ENCODE assay signal across 1 cellular context in the genomic region with DNA sequence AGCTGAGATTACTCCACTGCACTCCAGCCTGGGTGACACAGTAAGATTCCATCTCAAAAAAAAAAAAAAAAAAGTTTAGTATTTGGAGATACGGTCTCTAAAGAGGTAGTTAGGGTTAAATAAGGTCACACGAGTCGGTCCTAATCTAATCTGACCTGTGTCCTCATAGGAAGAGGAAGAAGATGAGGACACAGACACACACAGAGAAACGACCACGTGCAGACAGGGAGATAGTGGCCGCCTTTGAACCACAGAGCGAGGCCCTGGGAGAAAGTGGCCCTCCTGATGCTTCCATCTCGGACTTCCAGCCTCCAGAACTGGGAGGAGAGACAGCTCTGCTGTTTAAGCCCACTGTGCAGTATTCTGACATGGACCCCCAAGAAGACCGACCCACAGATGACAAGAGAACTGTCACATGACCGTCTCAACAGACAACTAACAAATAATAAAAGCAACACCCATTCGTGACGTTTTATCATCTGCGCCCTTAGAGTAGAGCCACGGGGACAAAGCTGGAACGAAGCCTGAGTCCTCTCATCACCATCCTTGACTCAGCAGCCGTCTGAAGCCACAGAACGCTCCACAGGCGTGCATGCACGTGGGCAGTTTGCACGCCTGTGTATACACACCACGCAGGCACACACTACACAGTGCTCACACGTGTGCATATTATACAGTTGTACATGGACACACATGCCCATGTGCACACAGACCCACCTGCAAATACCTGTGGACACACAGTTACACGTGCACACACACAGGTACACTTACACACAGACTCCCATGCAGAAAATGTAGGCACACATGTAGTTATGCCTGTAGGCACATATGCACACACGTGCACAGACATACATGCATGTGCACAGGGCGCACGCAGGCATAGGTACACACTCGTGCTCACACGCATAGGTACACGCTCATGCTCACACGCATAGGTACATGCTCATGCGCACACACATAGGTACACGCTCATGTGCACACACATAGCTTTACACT.
TF ChIP-seq lines count a peak whose summit lies in the region.

No MANE protein-coding gene starts in this region.

TF ChIP-seq in K562, 482 proteins besides CTCF, POLR2A, EP300 and RAD21 (continues in another document):
- TF ChIP-seq, protein P1, sequence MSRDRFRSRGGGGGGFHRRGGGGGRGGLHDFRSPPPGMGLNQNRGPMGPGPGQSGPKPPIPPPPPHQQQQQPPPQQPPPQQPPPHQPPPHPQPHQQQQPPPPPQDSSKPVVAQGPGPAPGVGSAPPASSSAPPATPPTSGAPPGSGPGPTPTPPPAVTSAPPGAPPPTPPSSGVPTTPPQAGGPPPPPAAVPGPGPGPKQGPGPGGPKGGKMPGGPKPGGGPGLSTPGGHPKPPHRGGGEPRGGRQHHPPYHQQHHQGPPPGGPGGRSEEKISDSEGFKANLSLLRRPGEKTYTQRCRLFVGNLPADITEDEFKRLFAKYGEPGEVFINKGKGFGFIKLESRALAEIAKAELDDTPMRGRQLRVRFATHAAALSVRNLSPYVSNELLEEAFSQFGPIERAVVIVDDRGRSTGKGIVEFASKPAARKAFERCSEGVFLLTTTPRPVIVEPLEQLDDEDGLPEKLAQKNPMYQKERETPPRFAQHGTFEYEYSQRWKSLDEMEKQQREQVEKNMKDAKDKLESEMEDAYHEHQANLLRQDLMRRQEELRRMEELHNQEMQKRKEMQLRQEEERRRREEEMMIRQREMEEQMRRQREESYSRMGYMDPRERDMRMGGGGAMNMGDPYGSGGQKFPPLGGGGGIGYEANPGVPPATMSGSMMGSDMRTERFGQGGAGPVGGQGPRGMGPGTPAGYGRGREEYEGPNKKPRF (IDR thresholded peaks at IDR 0.05; ENCODE audit: low read depth, low read length) = no peak
- TF ChIP-seq ARID1B (IDR thresholded peaks at IDR 0.05) (peak; percentile 69), GABPB1 (CRISPR knock-in tag; IDR thresholded peaks at IDR 0.05) (no peak), ZKSCAN1 (IDR thresholded peaks at IDR 0.05; ENCODE audit: low read depth, low read length) (no peak), ZNF174 (CRISPR knock-in tag; IDR thresholded peaks at IDR 0.05) (no peak), ZNF551 (CRISPR knock-in tag; IDR thresholded peaks at IDR 0.05) (no peak), PHB2 (IDR thresholded peaks at IDR 0.05; ENCODE audit: low read depth) (no peak), RCOR1 (IDR thresholded peaks at IDR 0.05; ENCODE audit: borderline replicate concordance in 1 of 2, low read depth in 2 of 2, low read length in 2 of 2) (peak in 1 of 2 experiments; percentile 67; a peak in 2 of 4 replicates), CBFA2T2 (conservative IDR thresholded peaks at IDR 0.05) (peak; percentile 34; the same call in 1 of the 2 replicates), MEF2A (IDR thresholded peaks at IDR 0.05; ENCODE audit: control insufficient read depth, low read depth, low read length) (no peak), CTBP1 (IDR thresholded peaks at IDR 0.05; ENCODE audit: borderline replicate concordance) (peak; percentile 72), MTA3 (IDR thresholded peaks at IDR 0.05; ENCODE audit: borderline replicate concordance) (peak; percentile 22; the same call in 1 of the 2 replicates), TRIM24 (IDR thresholded peaks at IDR 0.05) (0 out of 4 replicates have a peak, but pooled peaks of 1 of the 2 experiments have one; percentile 36), ATF1 (CRISPR knock-in tag; IDR thresholded peaks at IDR 0.05) (no peak), ATF1 (tag; IDR thresholded peaks at IDR 0.05) (peak; percentile 81), SRSF3 (IDR thresholded peaks at IDR 0.05; ENCODE audit: insufficient read depth, low read length) (no peak), NR2C1 (IDR thresholded peaks at IDR 0.05) (peak; percentile 31; the same call in 1 of the 2 replicates), NR2C1 (tag; IDR thresholded peaks at IDR 0.05) (peak; percentile 66), CREBBP (IDR thresholded peaks at IDR 0.05; ENCODE audit: low read depth, low read length) (no peak), LEF1 (IDR thresholded peaks at IDR 0.05) (peak; percentile 59; the same call in 1 of the 2 replicates), PHTF2 (CRISPR knock-in tag; IDR thresholded peaks at IDR 0.05) (no peak), RBM15 (IDR thresholded peaks at IDR 0.05; ENCODE audit: insufficient read depth, low read length) (no peak), MTA1 (IDR thresholded peaks at IDR 0.05; ENCODE audit: borderline replicate concordance) (peak; percentile 90), NFIC (IDR thresholded peaks at IDR 0.05) (peak; percentile 50), SMARCE1 (IDR thresholded peaks at IDR 0.05) (peak; percentile 61; the same call in 1 of the 2 replicates), SLC30A9 (CRISPR knock-in tag; IDR thresholded peaks at IDR 0.05) (no peak), TAF7 (tag; IDR thresholded peaks at IDR 0.05) (no peak), ETV1 (tag; conservative IDR thresholded peaks at IDR 0.05; ENCODE audit: low read depth) (peak; percentile 43; the same call in 1 of the 2 replicates), RAD51 (IDR thresholded peaks at IDR 0.05; ENCODE audit: borderline replicate concordance, low read depth) (peak; percentile 74), MEF2D (tag; conservative IDR thresholded peaks at IDR 0.05; ENCODE audit: low read depth) (no peak), HNRNPLL (IDR thresholded peaks at IDR 0.05; ENCODE audit: low read depth, low read length, poor library complexity, severe bottlenecking) (no peak), ZNF143 (CRISPR knock-in tag; IDR thresholded peaks at IDR 0.05) (no peak)
- TF ChIP-seq, protein P2, sequence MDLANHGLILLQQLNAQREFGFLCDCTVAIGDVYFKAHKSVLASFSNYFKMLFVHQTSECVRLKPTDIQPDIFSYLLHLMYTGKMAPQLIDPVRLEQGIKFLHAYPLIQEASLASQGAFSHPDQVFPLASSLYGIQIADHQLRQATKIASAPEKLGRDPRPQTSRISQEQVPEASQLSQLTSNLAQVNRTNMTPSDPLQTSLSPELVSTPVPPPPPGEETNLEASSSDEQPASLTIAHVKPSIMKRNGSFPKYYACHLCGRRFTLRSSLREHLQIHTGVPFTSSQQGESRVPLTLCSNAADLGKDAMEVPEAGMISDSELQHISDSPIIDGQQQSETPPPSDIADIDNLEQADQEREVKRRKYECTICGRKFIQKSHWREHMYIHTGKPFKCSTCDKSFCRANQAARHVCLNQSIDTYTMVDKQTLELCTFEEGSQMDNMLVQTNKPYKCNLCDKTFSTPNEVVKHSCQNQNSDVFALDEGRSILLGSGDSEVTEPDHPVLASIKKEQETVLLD (IDR thresholded peaks at IDR 0.05) = no peak
- TF ChIP-seq, protein P3, sequence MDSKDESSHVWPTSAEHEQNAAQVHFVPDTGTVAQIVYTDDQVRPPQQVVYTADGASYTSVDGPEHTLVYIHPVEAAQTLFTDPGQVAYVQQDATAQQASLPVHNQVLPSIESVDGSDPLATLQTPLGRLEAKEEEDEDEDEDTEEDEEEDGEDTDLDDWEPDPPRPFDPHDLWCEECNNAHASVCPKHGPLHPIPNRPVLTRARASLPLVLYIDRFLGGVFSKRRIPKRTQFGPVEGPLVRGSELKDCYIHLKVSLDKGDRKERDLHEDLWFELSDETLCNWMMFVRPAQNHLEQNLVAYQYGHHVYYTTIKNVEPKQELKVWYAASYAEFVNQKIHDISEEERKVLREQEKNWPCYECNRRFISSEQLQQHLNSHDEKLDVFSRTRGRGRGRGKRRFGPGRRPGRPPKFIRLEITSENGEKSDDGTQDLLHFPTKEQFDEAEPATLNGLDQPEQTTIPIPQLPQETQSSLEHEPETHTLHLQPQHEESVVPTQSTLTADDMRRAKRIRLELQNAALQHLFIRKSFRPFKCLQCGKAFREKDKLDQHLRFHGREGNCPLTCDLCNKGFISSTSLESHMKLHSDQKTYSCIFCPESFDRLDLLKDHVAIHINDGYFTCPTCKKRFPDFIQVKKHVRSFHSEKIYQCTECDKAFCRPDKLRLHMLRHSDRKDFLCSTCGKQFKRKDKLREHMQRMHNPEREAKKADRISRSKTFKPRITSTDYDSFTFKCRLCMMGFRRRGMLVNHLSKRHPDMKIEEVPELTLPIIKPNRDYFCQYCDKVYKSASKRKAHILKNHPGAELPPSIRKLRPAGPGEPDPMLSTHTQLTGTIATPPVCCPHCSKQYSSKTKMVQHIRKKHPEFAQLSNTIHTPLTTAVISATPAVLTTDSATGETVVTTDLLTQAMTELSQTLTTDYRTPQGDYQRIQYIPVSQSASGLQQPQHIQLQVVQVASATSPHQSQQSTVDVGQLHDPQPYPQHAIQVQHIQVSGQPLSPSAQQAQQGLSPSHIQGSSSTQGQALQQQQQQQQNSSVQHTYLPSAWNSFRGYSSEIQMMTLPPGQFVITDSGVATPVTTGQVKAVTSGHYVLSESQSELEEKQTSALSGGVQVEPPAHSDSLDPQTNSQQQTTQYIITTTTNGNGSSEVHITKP (IDR thresholded peaks at IDR 0.05; ENCODE audit: partially characterized antibody) = no peak
- TF ChIP-seq, protein P4, sequence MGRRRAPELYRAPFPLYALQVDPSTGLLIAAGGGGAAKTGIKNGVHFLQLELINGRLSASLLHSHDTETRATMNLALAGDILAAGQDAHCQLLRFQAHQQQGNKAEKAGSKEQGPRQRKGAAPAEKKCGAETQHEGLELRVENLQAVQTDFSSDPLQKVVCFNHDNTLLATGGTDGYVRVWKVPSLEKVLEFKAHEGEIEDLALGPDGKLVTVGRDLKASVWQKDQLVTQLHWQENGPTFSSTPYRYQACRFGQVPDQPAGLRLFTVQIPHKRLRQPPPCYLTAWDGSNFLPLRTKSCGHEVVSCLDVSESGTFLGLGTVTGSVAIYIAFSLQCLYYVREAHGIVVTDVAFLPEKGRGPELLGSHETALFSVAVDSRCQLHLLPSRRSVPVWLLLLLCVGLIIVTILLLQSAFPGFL (CRISPR knock-in tag; IDR thresholded peaks at IDR 0.05) = no peak
- TF ChIP-seq, protein P5, sequence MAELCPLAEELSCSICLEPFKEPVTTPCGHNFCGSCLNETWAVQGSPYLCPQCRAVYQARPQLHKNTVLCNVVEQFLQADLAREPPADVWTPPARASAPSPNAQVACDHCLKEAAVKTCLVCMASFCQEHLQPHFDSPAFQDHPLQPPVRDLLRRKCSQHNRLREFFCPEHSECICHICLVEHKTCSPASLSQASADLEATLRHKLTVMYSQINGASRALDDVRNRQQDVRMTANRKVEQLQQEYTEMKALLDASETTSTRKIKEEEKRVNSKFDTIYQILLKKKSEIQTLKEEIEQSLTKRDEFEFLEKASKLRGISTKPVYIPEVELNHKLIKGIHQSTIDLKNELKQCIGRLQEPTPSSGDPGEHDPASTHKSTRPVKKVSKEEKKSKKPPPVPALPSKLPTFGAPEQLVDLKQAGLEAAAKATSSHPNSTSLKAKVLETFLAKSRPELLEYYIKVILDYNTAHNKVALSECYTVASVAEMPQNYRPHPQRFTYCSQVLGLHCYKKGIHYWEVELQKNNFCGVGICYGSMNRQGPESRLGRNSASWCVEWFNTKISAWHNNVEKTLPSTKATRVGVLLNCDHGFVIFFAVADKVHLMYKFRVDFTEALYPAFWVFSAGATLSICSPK (IDR thresholded peaks at IDR 0.05; ENCODE audit: borderline replicate concordance) = no peak
- TF ChIP-seq, protein P6, sequence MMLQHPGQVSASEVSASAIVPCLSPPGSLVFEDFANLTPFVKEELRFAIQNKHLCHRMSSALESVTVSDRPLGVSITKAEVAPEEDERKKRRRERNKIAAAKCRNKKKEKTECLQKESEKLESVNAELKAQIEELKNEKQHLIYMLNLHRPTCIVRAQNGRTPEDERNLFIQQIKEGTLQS (IDR thresholded peaks at IDR 0.05) = no peak
- TF ChIP-seq, protein P6 (CRISPR knock-in tag; conservative IDR thresholded peaks at IDR 0.05) = no peak
- TF ChIP-seq, protein P7, sequence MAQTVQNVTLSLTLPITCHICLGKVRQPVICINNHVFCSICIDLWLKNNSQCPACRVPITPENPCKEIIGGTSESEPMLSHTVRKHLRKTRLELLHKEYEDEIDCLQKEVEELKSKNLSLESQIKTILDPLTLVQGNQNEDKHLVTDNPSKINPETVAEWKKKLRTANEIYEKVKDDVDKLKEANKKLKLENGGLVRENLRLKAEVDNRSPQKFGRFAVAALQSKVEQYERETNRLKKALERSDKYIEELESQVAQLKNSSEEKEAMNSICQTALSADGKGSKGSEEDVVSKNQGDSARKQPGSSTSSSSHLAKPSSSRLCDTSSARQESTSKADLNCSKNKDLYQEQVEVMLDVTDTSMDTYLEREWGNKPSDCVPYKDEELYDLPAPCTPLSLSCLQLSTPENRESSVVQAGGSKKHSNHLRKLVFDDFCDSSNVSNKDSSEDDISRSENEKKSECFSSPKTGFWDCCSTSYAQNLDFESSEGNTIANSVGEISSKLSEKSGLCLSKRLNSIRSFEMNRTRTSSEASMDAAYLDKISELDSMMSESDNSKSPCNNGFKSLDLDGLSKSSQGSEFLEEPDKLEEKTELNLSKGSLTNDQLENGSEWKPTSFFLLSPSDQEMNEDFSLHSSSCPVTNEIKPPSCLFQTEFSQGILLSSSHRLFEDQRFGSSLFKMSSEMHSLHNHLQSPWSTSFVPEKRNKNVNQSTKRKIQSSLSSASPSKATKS (CRISPR knock-in tag; IDR thresholded peaks at IDR 0.05) = no peak
- TF ChIP-seq, protein P8, sequence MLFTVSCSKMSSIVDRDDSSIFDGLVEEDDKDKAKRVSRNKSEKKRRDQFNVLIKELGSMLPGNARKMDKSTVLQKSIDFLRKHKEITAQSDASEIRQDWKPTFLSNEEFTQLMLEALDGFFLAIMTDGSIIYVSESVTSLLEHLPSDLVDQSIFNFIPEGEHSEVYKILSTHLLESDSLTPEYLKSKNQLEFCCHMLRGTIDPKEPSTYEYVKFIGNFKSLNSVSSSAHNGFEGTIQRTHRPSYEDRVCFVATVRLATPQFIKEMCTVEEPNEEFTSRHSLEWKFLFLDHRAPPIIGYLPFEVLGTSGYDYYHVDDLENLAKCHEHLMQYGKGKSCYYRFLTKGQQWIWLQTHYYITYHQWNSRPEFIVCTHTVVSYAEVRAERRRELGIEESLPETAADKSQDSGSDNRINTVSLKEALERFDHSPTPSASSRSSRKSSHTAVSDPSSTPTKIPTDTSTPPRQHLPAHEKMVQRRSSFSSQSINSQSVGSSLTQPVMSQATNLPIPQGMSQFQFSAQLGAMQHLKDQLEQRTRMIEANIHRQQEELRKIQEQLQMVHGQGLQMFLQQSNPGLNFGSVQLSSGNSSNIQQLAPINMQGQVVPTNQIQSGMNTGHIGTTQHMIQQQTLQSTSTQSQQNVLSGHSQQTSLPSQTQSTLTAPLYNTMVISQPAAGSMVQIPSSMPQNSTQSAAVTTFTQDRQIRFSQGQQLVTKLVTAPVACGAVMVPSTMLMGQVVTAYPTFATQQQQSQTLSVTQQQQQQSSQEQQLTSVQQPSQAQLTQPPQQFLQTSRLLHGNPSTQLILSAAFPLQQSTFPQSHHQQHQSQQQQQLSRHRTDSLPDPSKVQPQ (CRISPR knock-in tag; IDR thresholded peaks at IDR 0.05; ENCODE audit: borderline replicate concordance) = no peak
- TF ChIP-seq, protein P9, sequence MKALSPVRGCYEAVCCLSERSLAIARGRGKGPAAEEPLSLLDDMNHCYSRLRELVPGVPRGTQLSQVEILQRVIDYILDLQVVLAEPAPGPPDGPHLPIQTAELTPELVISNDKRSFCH (CRISPR knock-in tag; IDR thresholded peaks at IDR 0.05) = no peak
- TF ChIP-seq, protein P9 (tag; IDR thresholded peaks at IDR 0.05) = no peak
